Comparison of ENCODE assay signal across 8 cellular contexts in genomic region chr9:124940894-124941688, GRCh38.
DNase-seq lines count a peak whose midpoint lies in the region; ATAC-seq and TF ChIP-seq lines count a peak whose summit lies in the region.

A gene with protein sequence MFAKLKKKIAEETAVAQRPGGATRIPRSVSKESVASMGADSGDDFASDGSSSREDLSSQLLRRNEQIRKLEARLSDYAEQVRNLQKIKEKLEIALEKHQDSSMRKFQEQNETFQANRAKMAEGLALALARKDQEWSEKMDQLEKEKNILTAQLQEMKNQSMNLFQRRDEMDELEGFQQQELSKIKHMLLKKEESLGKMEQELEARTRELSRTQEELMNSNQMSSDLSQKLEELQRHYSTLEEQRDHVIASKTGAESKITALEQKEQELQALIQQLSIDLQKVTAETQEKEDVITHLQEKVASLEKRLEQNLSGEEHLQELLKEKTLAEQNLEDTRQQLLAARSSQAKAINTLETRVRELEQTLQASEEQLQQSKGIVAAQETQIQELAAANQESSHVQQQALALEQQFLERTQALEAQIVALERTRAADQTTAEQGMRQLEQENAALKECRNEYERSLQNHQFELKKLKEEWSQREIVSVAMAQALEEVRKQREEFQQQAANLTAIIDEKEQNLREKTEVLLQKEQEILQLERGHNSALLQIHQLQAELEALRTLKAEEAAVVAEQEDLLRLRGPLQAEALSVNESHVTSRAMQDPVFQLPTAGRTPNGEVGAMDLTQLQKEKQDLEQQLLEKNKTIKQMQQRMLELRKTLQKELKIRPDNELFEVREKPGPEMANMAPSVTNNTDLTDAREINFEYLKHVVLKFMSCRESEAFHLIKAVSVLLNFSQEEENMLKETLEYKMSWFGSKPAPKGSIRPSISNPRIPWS (minus strand): TSS chr9:124941083. CDS start chr9:124938711, 2,372 bp downstream.

- H3K9me3 Mint-ChIP-seq in central memory CD8-positive, alpha-beta T cell: no peaks in the 10 kb centered on the region

- no peak for TF ChIP-seq CTCF in AG09319 (IDR thresholded peaks at IDR 0.05; ENCODE audit: low read depth, low read length)

- ATAC-seq in GM19025 (IDR thresholded peaks at IDR 0.05; ENCODE audit: low read depth, unreplicated experiment) (peak; percentile 86), HG03280 (IDR thresholded peaks at IDR 0.05; ENCODE audit: unreplicated experiment) (peak; percentile 83)
- peak; percentile 88 to 89 for ATAC-seq in activated CD4-positive, CD25-positive, alpha-beta regulatory T cell treated with anti-CD3 and anti-CD28 coated beads, Interleukin-2, amount 50 U/mL, for 24 hours
- ATAC-seq in central memory CD8-positive, alpha-beta T cell (replicated peaks; ENCODE audit: extremely low read depth, poor library complexity, severe bottlenecking): peak; percentile 90

- H3K4me3 Mint-ChIP-seq in central memory CD8-positive, alpha-beta T cell: peak within 1 kb of the TSS; percentile 88

- H3K27ac Mint-ChIP-seq in central memory CD8-positive, alpha-beta T cell (ENCODE audit: low read depth): peak within 1 kb of the TSS; percentile 96

- peaks cover 29% of the 10 kb centered on the region for H3K4me1 Mint-ChIP-seq in central memory CD8-positive, alpha-beta T cell

- peaks cover 22% of the 10 kb centered on the region for H3K36me3 Mint-ChIP-seq in central memory CD8-positive, alpha-beta T cell (ENCODE audit: insufficient read depth)

- H3K27me3 Mint-ChIP-seq in central memory CD8-positive, alpha-beta T cell: no peaks in the 10 kb centered on the region

- peak; percentile 87 for DNase-seq in AG09319 (ENCODE audit: extremely low read depth, low read depth)
- DNase-seq in NCI-H345 treated with DMSO at 0.1 percent for 48 hours (lab: John Stamatoyannopoulos, UW; ENCODE audit: unreplicated experiment): peak; percentile 90
- peak; percentile 87 to 88 for DNase-seq in central memory CD8-positive, alpha-beta T cell (ENCODE audit: low spot score in 2 of 2)
- peak; percentile 94 for DNase-seq in iris pigment epithelial cell (ENCODE audit: low read depth)
- peak; percentile 83 to 91 for DNase-seq in stimulated activated CD4-positive, alpha-beta T cell treated with anti-CD3 and anti-CD28 coated beads, Interleukin-12 subunit alpha, Interleukin-12 subunit beta, amount 100 ng/mL, for 24 hours (ENCODE audit: low read depth in 2 of 2)

Comparison
In these comparisons a context has a peak if more than half of its experiments do, and no peak if none do; other contexts are left out.
1. Peak in every context shown above with its lines: DNase-seq and ATAC-seq.